ENCODE assay signal across 8 cellular contexts in genomic region chr2:25041307-25041927, GRCh38. TPM values are rescaled to one million over a fixed set of nuclear protein-coding genes. Genes with fewer than 3 reads are reported as not detected.
DNase-seq lines count a peak whose midpoint lies in the region; ATAC-seq and TF ChIP-seq lines count a peak whose summit lies in the region.

No MANE protein-coding gene starts in this region.

- H2BK5ac ChIP-seq in H9 (ENCODE audit: insufficient read length, low read length) (no peak overlapping the region), mesenchymal stem cell (ENCODE audit: low read depth, low read length, poor library complexity, severe bottlenecking) (no peak overlapping the region)

- H2BK15ac ChIP-seq in H9 (ENCODE audit: low read depth, low read length) (no peak overlapping the region), mesenchymal stem cell (ENCODE audit: low read depth, poor library complexity, severe bottlenecking) (no peak overlapping the region)

- CTCF ChIA-PET in Calu3 (lab: Charles Lee): interaction anchor here (0.6 to 1.3 kb wide), 7 partner anchors 31 to 685 kb away, joined by 3 to 5 read pairs (median 3); no protein-coding TSS in a partner anchor
- CTCF ChIA-PET in WTC11 (lab: Charles Lee): interaction anchor here (0.5 to 2.7 kb wide), 39 partner anchors 9 to 657 kb away, joined by 3 to 31 read pairs (median 4); no protein-coding TSS in a partner anchor

- H3K79me2 ChIP-seq in H9 (ENCODE audit: insufficient read depth, low read length): no peaks in the 10 kb centered on the region

- H3K79me1 ChIP-seq in H9 (ENCODE audit: insufficient read depth, low read depth, low read length, poor library complexity, severe bottlenecking) (no peaks in the 10 kb centered on the region), mesenchymal stem cell (replicated peaks; ENCODE audit: low read length, poor library complexity, severe bottlenecking) (no peaks in the 10 kb centered on the region)

- H2AK5ac ChIP-seq in H9 (ENCODE audit: insufficient read length, low read length) (no peak overlapping the region), mesenchymal stem cell (ENCODE audit: low read length, severe bottlenecking) (no peak overlapping the region)

- peak; percentile 50 for ATAC-seq in WTC11

- peak; percentile 74 for DNase-seq in Calu3
- DNase-seq in H9: peak; percentile 89
- DNase-seq in NCI-H1694 treated with DMSO at 0.1 percent for 48 hours (lab: John Stamatoyannopoulos, UW): peak; percentile 85
- peak; percentile 81 for DNase-seq in WTC11 (ENCODE audit: low spot score)
- peak; percentile 65 for DNase-seq in endothelial cell (ENCODE audit: low spot score)
- peak; percentile 60 for DNase-seq in mesenchymal stem cell
- DNase-seq in superior temporal gyrus (ENCODE audit: extremely low spot score): peak; percentile 54
- no peak for DNase-seq in COLO829 (ENCODE audit: low spot score)

- H3K18ac ChIP-seq in H9 (ENCODE audit: insufficient read length, low read depth, low read length) (no peak overlapping the region), mesenchymal stem cell (ENCODE audit: low read depth in 1 of 2, low read length in 2 of 2) (peak overlapping the region in 1 of 2 experiments; percentile 9)

- H4K8ac ChIP-seq in H9 (replicated peaks; ENCODE audit: insufficient read length, low read depth, low read length): no peak overlapping the region
- peak overlapping the region; percentile 51 for H4K8ac ChIP-seq in mesenchymal stem cell (ENCODE audit: low read length)

- POLR2A ChIA-PET in WTC11 (lab: Charles Lee): interaction anchor here (0.6 to 1.1 kb wide), 5 partner anchors 9 to 335 kb away, joined by 3 to 10 read pairs (median 5); no protein-coding TSS in a partner anchor

- H3K14ac ChIP-seq in H9 (ENCODE audit: insufficient read depth, low read length) (no peak overlapping the region), mesenchymal stem cell (ENCODE audit: low read length in 2 of 2) (no peak overlapping the region)

- H3K4me1 ChIP-seq in H9 (ENCODE audit: insufficient read depth, low read length) (no peaks in the 10 kb centered on the region), mesenchymal stem cell (ENCODE audit: control insufficient read depth, insufficient read depth, low read depth, low read length) (peaks cover 20% of the 10 kb centered on the region)

- H3K27me3 Mint-ChIP-seq in Calu3 (ENCODE audit: unreplicated experiment) (peaks cover 61% of the 10 kb centered on the region), H9 (ENCODE audit: low read depth) (peaks cover 59% of the 10 kb centered on the region), WTC11 (ENCODE audit: low read depth) (peaks cover 44% of the 10 kb centered on the region), endothelial cell (ENCODE audit: unreplicated experiment) (peaks cover 14% of the 10 kb centered on the region)

- H2BK12ac ChIP-seq in H9 (ENCODE audit: insufficient read length, low read depth, low read length) (no peak overlapping the region), mesenchymal stem cell (ENCODE audit: low read length in 2 of 2) (no peak overlapping the region)

- H3K27ac ChIP-seq in H9 (ENCODE audit: insufficient read length, low read depth, low read length) (no peak overlapping the region), mesenchymal stem cell (ENCODE audit: low read length, poor library complexity, severe bottlenecking) (no peak overlapping the region)

- H2BK120ac ChIP-seq in H9 (ENCODE audit: low read depth, low read length, poor library complexity, severe bottlenecking) (no peak overlapping the region), mesenchymal stem cell (ENCODE audit: low read depth, low read length) (no peak overlapping the region)

- BruUV-seq in Calu3 (replicated peaks; lab: Mats Ljungman, UMichigan): no TSS peak

- H3K23ac ChIP-seq in H9 (ENCODE audit: insufficient read length, low read depth, low read length) (no peak overlapping the region), mesenchymal stem cell (ENCODE audit: low read length in 2 of 2) (peak overlapping the region in 1 of 2 experiments; percentile 83)

- peak overlapping the region; percentile 89 for H3K4me2 ChIP-seq in H9 (ENCODE audit: insufficient read depth, insufficient read length, low read length)
- H3K4me2 ChIP-seq in mesenchymal stem cell (ENCODE audit: low read length, poor library complexity, severe bottlenecking): peak overlapping the region; percentile 93

- H3K23me2 ChIP-seq in H9 (ENCODE audit: insufficient read length, low read depth, low read length, poor library complexity, severe bottlenecking): peaks cover 17% of the 10 kb centered on the region

- no CpG with 5 or more reads among the region's 28 CpGs for WGBS in H9 (ENCODE audit: extremely low coverage, insufficient read length, low lambda C conversion rate)
- 3% methylated on average over 28 of the region's 28 CpGs for WGBS in mesenchymal stem cell

- H3K27me3 ChIP-seq in H9 (ENCODE audit: insufficient read depth, low read length) (peaks cover 4% of the 10 kb centered on the region; the same call in 1 of the 2 replicates), mesenchymal stem cell (ENCODE audit: control insufficient read depth in 1 of 2, insufficient read depth in 1 of 2, low read length in 2 of 2) (peaks cover 16 to 24% of the 10 kb centered on the region in 2 experiments)

- H3K4ac ChIP-seq in H9 (ENCODE audit: low read depth, low read length): no peak overlapping the region
- no peak overlapping the region for H3K4ac ChIP-seq in mesenchymal stem cell (ENCODE audit: low read depth in 1 of 2, low read length in 2 of 2)

- intact Hi-C loops in Calu3 (cut with micrococcal nuclease; ENCODE audit: unreplicated experiment): loop anchor here (1.0 kb wide), 1 partner anchor 66 kb away; no protein-coding TSS in a partner anchor

- peak overlapping the region; percentile 90 for H3K4me3 Mint-ChIP-seq in Calu3 (ENCODE audit: low read depth, unreplicated experiment)
- peak overlapping the region; percentile 74 to 87 for H3K4me3 Mint-ChIP-seq in H9
- H3K4me3 Mint-ChIP-seq in WTC11: peak overlapping the region; percentile 86
- peak overlapping the region; percentile 85 for H3K4me3 Mint-ChIP-seq in endothelial cell (ENCODE audit: unreplicated experiment)

- no peak for TF ChIP-seq CTCF in Calu3 (IDR thresholded peaks at IDR 0.05; ENCODE audit: unreplicated experiment)
- peak; percentile 59 for TF ChIP-seq CTCF in H9 (conservative IDR thresholded peaks at IDR 0.05)
- TF ChIP-seq CTCF in WTC11 (IDR thresholded peaks at IDR 0.05): no peak; the same call in 1 of the 2 replicates
- TF ChIP-seq CTCF in endothelial cell (IDR thresholded peaks at IDR 0.05; ENCODE audit: unreplicated experiment): peak; percentile 49

- no peaks in the 10 kb centered on the region for H4K20me1 ChIP-seq in H9 (ENCODE audit: control insufficient read depth, insufficient read depth, insufficient read length)

- H3K9me3 ChIP-seq in H9 (ENCODE audit: control insufficient read depth, low read depth, low read length): no peaks in the 10 kb centered on the region
- H3K9me3 ChIP-seq in mesenchymal stem cell (ENCODE audit: control insufficient read depth, low read length): no peaks in the 10 kb centered on the region

- H2AFZ ChIP-seq in H9 (ENCODE audit: low read length): no peak overlapping the region
- no peak overlapping the region for H2AFZ ChIP-seq in mesenchymal stem cell (ENCODE audit: low read depth, low read length)

- no peak overlapping the region for H3T11ph ChIP-seq in H9 (ENCODE audit: low read length)

- peak overlapping the region; percentile 52 to 76 for H3K4me3 ChIP-seq in mesenchymal stem cell (ENCODE audit: insufficient read depth in 1 of 2, low read depth in 1 of 2, low read length in 2 of 2)

- H2BK20ac ChIP-seq in H9 (ENCODE audit: low read depth, low read length, poor library complexity, severe bottlenecking): no peak overlapping the region

- H3K36me3 ChIP-seq in mesenchymal stem cell (ENCODE audit: control insufficient read depth in 1 of 2, insufficient read depth in 2 of 2, low read depth in 1 of 2, low read length in 2 of 2): no peaks in the 10 kb centered on the region

- H3K27ac Mint-ChIP-seq in Calu3 (ENCODE audit: unreplicated experiment): no peak overlapping the region
- H3K27ac Mint-ChIP-seq in H9: peak overlapping the region in 1 of 3 experiments; percentile 46; a peak in 1 of 7 replicates
- peak overlapping the region; percentile 91 for H3K27ac Mint-ChIP-seq in WTC11
- H3K27ac Mint-ChIP-seq in endothelial cell (ENCODE audit: unreplicated experiment): peak overlapping the region; percentile 78

- no peak overlapping the region for H4K5ac ChIP-seq in H9 (ENCODE audit: insufficient read length, low read depth, low read length)

- no peaks in the 10 kb centered on the region for H3K9me3 Mint-ChIP-seq in Calu3 (ENCODE audit: low read depth, unreplicated experiment)
- H3K9me3 Mint-ChIP-seq in H9: no peaks in the 10 kb centered on the region; a peak in 1 of 5 replicates
- H3K9me3 Mint-ChIP-seq in WTC11: no peaks in the 10 kb centered on the region
- no peaks in the 10 kb centered on the region for H3K9me3 Mint-ChIP-seq in endothelial cell (ENCODE audit: unreplicated experiment)

- H3K36me3 Mint-ChIP-seq in Calu3 (ENCODE audit: insufficient read depth, unreplicated experiment): peaks cover 18% of the 10 kb centered on the region
- peaks cover 0 to 12% (median 7%) of the 10 kb centered on the region in 3 experiments; a peak in 5 of 7 replicates for H3K36me3 Mint-ChIP-seq in H9 (ENCODE audit: insufficient read depth in 1 of 3, low read depth in 3 of 3)
- no peaks in the 10 kb centered on the region for H3K36me3 Mint-ChIP-seq in WTC11
- H3K36me3 Mint-ChIP-seq in endothelial cell (ENCODE audit: low read depth, unreplicated experiment): no peaks in the 10 kb centered on the region

- H3K9ac ChIP-seq in H9 (ENCODE audit: extremely low read depth, insufficient read length, low read length) (no peak overlapping the region), mesenchymal stem cell (ENCODE audit: low read length) (no peak overlapping the region)

- H4K91ac ChIP-seq in H9 (ENCODE audit: insufficient read length, low read depth, low read length) (no peak overlapping the region), mesenchymal stem cell (ENCODE audit: low read length) (no peak overlapping the region)

- H3K56ac ChIP-seq in H9 (ENCODE audit: insufficient read length, low read depth, low read length): no peak overlapping the region

- peaks cover 12% of the 10 kb centered on the region for H3K4me1 Mint-ChIP-seq in Calu3 (ENCODE audit: low read depth, unreplicated experiment)
- H3K4me1 Mint-ChIP-seq in H9: peaks cover 23 to 27% of the 10 kb centered on the region in 2 experiments
- peaks cover 32% of the 10 kb centered on the region for H3K4me1 Mint-ChIP-seq in WTC11
- H3K4me1 Mint-ChIP-seq in endothelial cell (ENCODE audit: unreplicated experiment): peaks cover 32% of the 10 kb centered on the region

TF ChIP-seq in WTC11, 78 proteins besides CTCF, POLR2A, EP300 and RAD21 (continues in another document):
- TF ChIP-seq TEAD4 (CRISPR knock-in tag; IDR thresholded peaks at IDR 0.05): no peak
- TF ChIP-seq FOXJ3 (CRISPR knock-in tag; IDR thresholded peaks at IDR 0.05; ENCODE audit: borderline replicate concordance): no peak
- TF ChIP-seq ZNF263 (CRISPR knock-in tag; IDR thresholded peaks at IDR 0.05; ENCODE audit: low read depth): no peak
- peak; percentile 81 for TF ChIP-seq ETV6 (CRISPR knock-in tag; IDR thresholded peaks at IDR 0.05)

RNA-seq across cellular contexts. Expression of gene EFR3B, which starts 0.5 kb away (rescaled TPM):
- 0.10 and 0.17 TPM in 2 replicates for total RNA-seq in Calu3 (2022)
- 7.0 and 7.2 TPM in 2 replicates for total RNA-seq in H9 (2021)
- total RNA-seq in WTC11 (2021): 8.9 to 10.1 TPM (median 9.7 TPM) in 3 replicates
- 11.3 TPM for total RNA-seq in endothelial cell (ENCODE audit: unreplicated experiment)
- polyA plus RNA-seq in mesenchymal stem cell (2013, experiment 1 of 2): 0.37 TPM
- polyA plus RNA-seq in mesenchymal stem cell (2013, experiment 2 of 2): 0.44 TPM

Comparison
In these comparisons a context has a peak if more than half of its experiments do, and no peak if none do; other contexts are left out.
1. CTCF ChIP-seq: peak in H9 (single experiment) and endothelial cell (single experiment); none in Calu3 (single experiment) and WTC11 (single experiment).
2. Peak in every context shown above with its lines, with median percentiles within 50 percentile points of each other: H3K4me3 Mint-ChIP-seq.